ENCODE assay signal across 9 cellular contexts in the genomic region with DNA sequence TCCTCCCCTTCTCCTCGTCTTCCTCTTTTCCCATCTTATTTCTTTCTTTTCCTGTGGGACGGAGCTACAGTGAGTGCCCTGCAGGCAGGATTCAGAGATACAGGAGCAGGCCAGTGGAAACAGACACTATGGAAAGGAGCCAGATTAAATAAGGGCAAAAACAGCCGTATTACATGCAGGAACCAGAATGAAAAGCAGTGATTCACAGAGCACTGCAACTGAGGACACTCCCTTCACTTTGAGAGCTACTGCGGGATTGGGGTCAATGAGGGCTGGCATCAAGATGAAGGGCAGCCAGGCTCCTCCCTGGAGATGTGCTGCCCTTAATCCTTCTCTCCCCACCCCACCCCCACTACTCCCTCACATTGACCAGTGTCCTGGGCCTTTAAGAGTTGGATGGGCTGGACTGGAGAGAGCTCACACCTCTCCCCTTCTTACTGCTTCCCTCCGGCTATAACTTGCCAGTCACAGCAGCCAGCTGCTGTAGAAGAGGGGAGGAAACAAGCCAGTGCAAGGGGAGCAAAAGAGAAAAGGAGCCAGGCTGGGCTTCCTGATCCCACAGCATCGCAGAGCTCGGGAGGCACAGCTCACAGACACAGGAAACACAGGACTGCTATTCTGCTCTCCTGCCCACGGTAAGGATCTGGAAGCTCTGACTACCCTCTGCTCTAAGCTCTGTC. TPM values are rescaled to one million over a fixed set of nuclear protein-coding genes. Genes with fewer than 3 reads are reported as not detected.
DNase-seq lines count a peak whose midpoint lies in the region; ATAC-seq and TF ChIP-seq lines count a peak whose summit lies in the region.
"Had no signal": no experiment of that assay in that cellular context is flagged by ENCODE, and none has a peak within 500 bp of the region (broad histone marks: within the 10 kb centered on the region; RNA-seq: fewer than 3 reads in every experiment).

A gene (plus strand): TSS at position 464 of the 680 bp plus-strand sequence. CDS start 7,841 bp downstream, outside the sequence.

- H3K4me3 ChIP-seq in right atrium auricular region (peak within 1 kb of the TSS in 1 of 2 donors; percentile 13), aorta (ENCODE audit: low read length in 2 of 2) (no peak within 1 kb of the TSS)

- H3K36me3 ChIP-seq in right atrium auricular region = no peaks in the 10 kb centered on the region
- H3K36me3 ChIP-seq in aorta (ENCODE audit: control insufficient read depth in 1 of 2, insufficient read depth in 2 of 2, low read length in 1 of 2) = no peaks in the 10 kb centered on the region

- DNase-seq in Right ventricle myocardium superior = no peak
- no peak for DNase-seq in right atrium auricular region (ENCODE audit: low spot score)
- DNase-seq in dermis microvascular lymphatic vessel endothelial cell (ENCODE audit: low read depth in 2 of 2) = peak; percentile 47 to 76
- peak; percentile 18 for DNase-seq in medulla oblongata (ENCODE audit: extremely low spot score)
- DNase-seq in aorta = peak in 1 of 2 donors; percentile 51
- DNase-seq in activated CD4-positive, alpha-beta T cell treated with anti-CD3 and anti-CD28 coated beads, Interleukin-2, amount 50 U/mL, for 48 hours = no peak
- DNase-seq in NCI-H524 treated with DMSO at 0.1 percent for 48 hours (lab: John Stamatoyannopoulos, UW) = no peak

- H3K9me3 ChIP-seq in right atrium auricular region (no peaks in the 10 kb centered on the region), aorta (ENCODE audit: control insufficient read depth, low read length) (no peaks in the 10 kb centered on the region)

- peak; percentile 74 for ATAC-seq in Right ventricle myocardium superior (ENCODE audit: poor library complexity)
- ATAC-seq in aorta (ENCODE audit: low FRiP score) = peak; percentile 63
- no peak for ATAC-seq in HG03159 (IDR thresholded peaks at IDR 0.05; ENCODE audit: unreplicated experiment)

- H3K27ac ChIP-seq in right atrium auricular region (no peak within 1 kb of the TSS), aorta (ENCODE audit: low read depth in 1 of 2, low read length in 2 of 2) (peak within 1 kb of the TSS in 1 of 2 donors; percentile 19)
- H3K27ac ChIP-seq: C4-2B had no signal

- H3K27me3 ChIP-seq in right atrium auricular region (no peaks in the 10 kb centered on the region), aorta (ENCODE audit: control insufficient read depth in 1 of 2, insufficient read depth in 2 of 2, low read length in 1 of 2) (no peaks in the 10 kb centered on the region)

- WGBS in aorta, 2 donors = 2 to 4% methylated on average over 8 of the region's 8 CpGs

- H3K4me1 ChIP-seq in right atrium auricular region (peaks cover 0 to 17% of the 10 kb centered on the region in 2 donors), aorta (ENCODE audit: control insufficient read depth in 1 of 2, insufficient read depth in 2 of 2, low read length in 2 of 2) (no peaks in the 10 kb centered on the region)

- no peak for TF ChIP-seq CTCF in right atrium auricular region (IDR thresholded peaks at IDR 0.05)

- intact Hi-C loops in Right ventricle myocardium superior (cut with DNase I) (no loop called here), aorta (cut with DNase I) (no loop called here)

RNA-seq across cellular contexts. Expression of the gene that starts here (rescaled TPM):
- 0.62 TPM for total RNA-seq in Right ventricle myocardium superior
- total RNA-seq in right atrium auricular region = under 1 TPM; 0.51 to 0.70 TPM
- 0.76 and 1.4 TPM in 2 replicates for total RNA-seq in dermis microvascular lymphatic vessel endothelial cell
- total RNA-seq in aorta = 1 to 10 TPM; 1.6 to 5.3 TPM
- polyA plus RNA-seq in aorta = 1 to 10 TPM in 1 of 2 donors, under 1 TPM in 1; 0.25 to 1.2 TPM

Comparison
In these comparisons a context has a peak if more than half of its experiments do, and no peak if none do; other contexts are left out.
1. Peak in ATAC-seq in Right ventricle myocardium superior; RNA of the gene not detected or under 1 TPM.
2. DNase-seq: peak in dermis microvascular lymphatic vessel endothelial cell (2 of 2) and medulla oblongata (single experiment); none in Right ventricle myocardium superior (single experiment), right atrium auricular region (single experiment), activated CD4-positive, alpha-beta T cell treated with anti-CD3 and anti-CD28 coated beads, Interleukin-2, amount 50 U/mL, for 48 hours (0 of 2) and NCI-H524 treated with DMSO at 0.1 percent for 48 hours (single experiment).